In the genomic region with DNA sequence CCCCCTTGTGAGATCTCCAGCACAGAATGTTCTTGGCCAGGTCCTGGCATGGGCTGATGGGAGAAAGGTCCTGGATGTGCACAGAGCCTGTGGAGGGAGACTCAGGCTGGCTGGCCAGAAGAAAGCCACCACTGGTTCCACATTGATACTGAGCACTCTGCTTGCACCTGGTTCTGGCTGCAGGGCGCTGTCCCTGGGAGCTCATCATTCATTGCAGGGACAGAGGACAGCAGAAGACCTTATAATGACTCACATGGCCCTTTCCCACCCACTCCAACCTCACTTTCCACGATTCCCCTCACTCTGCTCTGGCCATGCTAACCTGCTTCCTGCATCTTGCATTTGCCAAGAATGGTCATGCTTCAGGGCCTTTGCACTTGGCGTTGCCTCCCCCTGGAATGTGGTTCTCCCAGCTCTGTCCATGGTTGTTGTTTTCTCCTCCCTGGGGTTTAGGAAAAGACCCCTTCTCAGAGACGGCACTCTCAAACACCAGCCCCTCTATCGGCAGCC, we compare ENCODE assay signal across 8 cellular contexts. TPM values are rescaled to one million over a fixed set of nuclear protein-coding genes. Genes with fewer than 3 reads are reported as not detected.
DNase-seq lines count a peak whose midpoint lies in the region; ATAC-seq, FAIRE-seq and TF ChIP-seq lines count a peak whose summit lies in the region.

No MANE protein-coding gene starts in this region.

- H3K36me3 ChIP-seq in body of pancreas (replicated peaks in 1 of 2; ENCODE audit: insufficient read depth in 1 of 2, low read depth in 2 of 2) (no peaks in the 10 kb centered on the region), neural progenitor cell (no peaks in the 10 kb centered on the region)

- H4K20me1 ChIP-seq in neural progenitor cell (ENCODE audit: low read depth) = no peaks in the 10 kb centered on the region

- no peaks in the 10 kb centered on the region for H3K79me2 ChIP-seq in neural progenitor cell (ENCODE audit: low read depth)

- TF ChIP-seq CTCF in body of pancreas (IDR thresholded peaks at IDR 0.05) = no peak
- no peak for TF ChIP-seq CTCF in neural progenitor cell (IDR thresholded peaks at IDR 0.05)

- no peak overlapping the region for H2AFZ ChIP-seq in neural progenitor cell (replicated peaks)

- 59 to 61% methylated on average over 5 of the region's 5 CpGs for WGBS in body of pancreas, 2 donors

- H3F3A ChIP-seq in neural progenitor cell (ENCODE audit: low read depth) = no peaks in the 10 kb centered on the region

- no peak overlapping the region for H3K4me3 ChIP-seq in body of pancreas
- no peak overlapping the region for H3K4me3 ChIP-seq in neural progenitor cell

- no peak for ATAC-seq in body of pancreas
- ATAC-seq in GM18909 (IDR thresholded peaks at IDR 0.05; ENCODE audit: poor library complexity, unreplicated experiment) = no peak
- no peak for ATAC-seq in HG02938 (IDR thresholded peaks at IDR 0.05; ENCODE audit: unreplicated experiment)

- DNase-seq in DMS53 (lab: John Stamatoyannopoulos, UW) = peak; percentile 98
- DNase-seq in NCI-H345 (lab: John Stamatoyannopoulos, UW) = peak; percentile 82
- DNase-seq in body of pancreas = peak in 3 of 4 donors; percentile 45 to 57 (median 52)
- no peak for DNase-seq in neural progenitor cell (ENCODE audit: low spot score)
- no peak for DNase-seq in NCI-H82 treated with DMSO at 0.1 percent for 48 hours (lab: John Stamatoyannopoulos, UW; ENCODE audit: unreplicated experiment)
- DNase-seq in HTR-8/SVneo (ENCODE audit: insufficient read length, low spot score) = no peak

- H3K27ac ChIP-seq in body of pancreas (peak overlapping the region; percentile 92 to 99 (median 95)), neural progenitor cell (no peak overlapping the region)

- H3K4me1 ChIP-seq in body of pancreas (peaks cover 73% of the 10 kb centered on the region), neural progenitor cell (no peaks in the 10 kb centered on the region)

- no peak for FAIRE-seq in HTR-8/SVneo (lab: Jason Lieb, UNC)

- no peaks in the 10 kb centered on the region for H3K9me3 Mint-ChIP-seq in neural progenitor cell

- no peak overlapping the region for H3K4me2 ChIP-seq in neural progenitor cell

- peaks cover 12% of the 10 kb centered on the region for H3K27me3 Mint-ChIP-seq in neural progenitor cell (ENCODE audit: insufficient read depth, low read depth)

- peak overlapping the region; percentile 59 for H3K4me3 Mint-ChIP-seq in neural progenitor cell

- no peaks in the 10 kb centered on the region for H3K36me3 Mint-ChIP-seq in neural progenitor cell

- no peak for TF ChIP-seq POLR2A in body of pancreas (IDR thresholded peaks at IDR 0.05)

- H3K9me3 ChIP-seq in body of pancreas (no peaks in the 10 kb centered on the region), neural progenitor cell (ENCODE audit: low read depth) (no peaks in the 10 kb centered on the region)

- no peak overlapping the region for H3K27ac Mint-ChIP-seq in neural progenitor cell

- H3K27me3 ChIP-seq in body of pancreas (no peaks in the 10 kb centered on the region), neural progenitor cell (peaks cover under 1% of the 10 kb centered on the region)

- H3K9ac ChIP-seq in neural progenitor cell = no peak overlapping the region

- intact Hi-C loops in body of pancreas (cut with DNase I) = no loop called here

- peaks cover 47% of the 10 kb centered on the region for H3K4me1 Mint-ChIP-seq in neural progenitor cell

RNA-seq across cellular contexts. Expression of a gene that starts 10.3 kb away (rescaled TPM):
- total RNA-seq in body of pancreas = 100 to 1,000 TPM in 1 of 2 donors, 10 to 100 TPM in 1; 69.2 to 196 TPM
- total RNA-seq in neural progenitor cell (ENCODE audit: low replicate concordance) = 3.2 TPM in 1 of 2 replicates, not detected in the other

RNA-seq across cellular contexts. Expression of a gene that starts 31.1 kb away (rescaled TPM):
- 1 to 10 TPM; 1.8 to 8.6 TPM for total RNA-seq in body of pancreas
- not detected in 2 replicates for total RNA-seq in neural progenitor cell (ENCODE audit: low replicate concordance)

RNA-seq across cellular contexts. Expression of a gene that starts 48.0 kb away (rescaled TPM):
- total RNA-seq in body of pancreas = not detected
- total RNA-seq in neural progenitor cell (ENCODE audit: low replicate concordance) = 0.09 TPM in 1 of 2 replicates, not detected in the other

RNA-seq across cellular contexts. Expression of a gene that starts 51.5 kb away (rescaled TPM):
- total RNA-seq in body of pancreas = 10 to 100 TPM; 10.2 to 11.9 TPM
- 0.12 TPM in 1 of 2 replicates, not detected in the other for total RNA-seq in neural progenitor cell (ENCODE audit: low replicate concordance)

Comparison
In these comparisons a context has a peak if more than half of its experiments do, and no peak if none do; other contexts are left out.
1. DNase-seq: peak in DMS53 (single experiment), NCI-H345 (single experiment) and body of pancreas (3 of 4); none in neural progenitor cell (single experiment), NCI-H82 treated with DMSO at 0.1 percent for 48 hours (single experiment) and HTR-8/SVneo (single experiment).
2. RNA of a gene that starts 10.3 kb away (total RNA-seq): 69.2 to 196 TPM in body of pancreas; 3.2 TPM in neural progenitor cell; every median in the first group is over 10 times any median in the second.